In the genomic region with DNA sequence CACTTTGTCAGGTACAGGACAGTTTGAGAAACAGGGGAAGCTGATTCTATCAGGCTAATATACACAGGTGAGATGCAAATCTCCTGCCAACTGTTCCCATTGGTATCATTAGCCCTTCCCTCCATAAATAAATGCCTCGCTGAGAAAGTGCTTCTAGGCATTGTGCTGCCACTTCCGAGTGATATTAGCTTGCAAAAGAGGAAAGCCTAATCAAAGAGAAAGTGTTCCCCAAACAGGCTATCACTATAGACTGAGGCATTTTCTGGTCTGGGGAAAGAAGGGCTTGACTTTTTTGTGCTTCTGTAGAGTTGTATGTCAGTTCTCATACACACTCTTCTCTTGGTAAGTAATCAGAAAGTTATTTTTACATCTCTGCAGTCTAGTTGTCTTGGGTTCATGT, we compare ENCODE assay signal across 27 cellular contexts.
"Had no signal": no experiment of that assay in that cellular context is flagged by ENCODE, and none has a peak within 500 bp of the region (broad histone marks: within the 10 kb centered on the region; RNA-seq: fewer than 3 reads in every experiment).

No MANE protein-coding gene starts in this region.

- H3K27ac ChIP-seq: breast epithelium, left lung, lower lobe of right lung, ovary, sigmoid colon, thoracic aorta, WERI-Rb-1 had no signal

- DNase-seq: activated CD4-positive, alpha-beta memory T cell treated with anti-CD3 and anti-CD28 coated beads for 36 hours; activated CD4-positive, alpha-beta T cell treated with anti-CD3 and anti-CD28 coated beads, Interleukin-2, amount 10 ng/mL, durations not matched to agents 24 days and 14 days; activated CD4-positive, CD25-positive, alpha-beta regulatory T cell treated with anti-CD3 and anti-CD28 coated beads, Interleukin-2, amount 50 U/mL, for 72 hours; activated CD8-positive, alpha-beta memory T cell treated with anti-CD3 and anti-CD28 coated beads, Interleukin-2, amount 50 U/mL, for 4 hours; activated gamma-delta T cell treated with Interleukin-2 at 50 U/mL for 16 hours; activated naive CD4-positive, alpha-beta T cell treated with anti-CD3 and anti-CD28 coated beads, Interleukin-2, amount 50 U/mL, for 16 hours; activated T-cell treated with anti-CD3 and anti-CD28 coated beads, Interleukin-2, amount 50 U/mL, for 24 hours; amygdala; central memory CD4-positive, alpha-beta T cell; foreskin fibroblast; left lung; lower lobe of right lung; mesendoderm; mucosa of descending colon; ovary; sigmoid colon; small intestine; stimulated activated CD4-positive, alpha-beta T cell treated with anti-CD3 and anti-CD28 coated beads, Interleukin-4, amount 100 ng/mL, for 24 hours; trophoblast cell had no signal

- H3K9me3 Mint-ChIP-seq: activated CD4-positive, alpha-beta T cell treated with anti-CD3 and anti-CD28 coated beads, Interleukin-2, amount 10 ng/mL, durations not matched to agents 24 days and 14 days; nephron had no signal

- H3K27ac Mint-ChIP-seq: activated CD4-positive, alpha-beta memory T cell treated with anti-CD3 and anti-CD28 coated beads for 36 hours; activated CD4-positive, alpha-beta T cell treated with anti-CD3 and anti-CD28 coated beads, Interleukin-2, amount 10 ng/mL, durations not matched to agents 24 days and 14 days; activated T-cell treated with anti-CD3 and anti-CD28 coated beads, Interleukin-2, amount 50 U/mL, for 24 hours; activated T-helper 17 cell treated with anti-CD3 and anti-CD28 coated beads, Interleukin-2, amount 50 U/mL, for 72 hours; nephron; progenitor cell of endocrine pancreas; stimulated activated effector memory CD8-positive, alpha-beta T cell treated with anti-CD3 and anti-CD28 coated beads, Interleukin-12 subunit alpha, Interleukin-12 subunit beta, amount 100 ng/mL, for 72 hours; stimulated activated naive CD8-positive, alpha-beta T cell treated with anti-CD3 and anti-CD28 coated beads, Interleukin-15, Interleukin-2, amounts not matched to agents 100 ng/mL and 50 ng/mL, for 24 hours had no signal

- H3K4me3 ChIP-seq: breast epithelium, left lung, lower lobe of right lung, mucosa of descending colon, ovary, sigmoid colon, thoracic aorta had no signal

- H3K27me3 ChIP-seq: breast epithelium, left lung, ovary, sigmoid colon had no signal

- H3K27me3 Mint-ChIP-seq: activated CD4-positive, alpha-beta memory T cell treated with anti-CD3 and anti-CD28 coated beads for 36 hours; activated CD4-positive, alpha-beta T cell treated with anti-CD3 and anti-CD28 coated beads, Interleukin-2, amount 10 ng/mL, durations not matched to agents 24 days and 14 days; activated T-cell treated with anti-CD3 and anti-CD28 coated beads, Interleukin-2, amount 50 U/mL, for 24 hours; activated T-helper 17 cell treated with anti-CD3 and anti-CD28 coated beads, Interleukin-2, amount 50 U/mL, for 72 hours; progenitor cell of endocrine pancreas; stimulated activated naive CD8-positive, alpha-beta T cell treated with anti-CD3 and anti-CD28 coated beads, Interleukin-15, Interleukin-2, amounts not matched to agents 100 ng/mL and 50 ng/mL, for 24 hours had no signal

- H3K36me3 Mint-ChIP-seq: activated CD4-positive, alpha-beta memory T cell treated with anti-CD3 and anti-CD28 coated beads for 36 hours had no signal

- H3K4me1 Mint-ChIP-seq: activated CD4-positive, alpha-beta T cell treated with anti-CD3 and anti-CD28 coated beads, Interleukin-2, amount 10 ng/mL, durations not matched to agents 24 days and 14 days; activated T-helper 17 cell treated with anti-CD3 and anti-CD28 coated beads, Interleukin-2, amount 50 U/mL, for 72 hours; stimulated activated effector memory CD8-positive, alpha-beta T cell treated with anti-CD3 and anti-CD28 coated beads, Interleukin-12 subunit alpha, Interleukin-12 subunit beta, amount 100 ng/mL, for 72 hours had no signal

- H3K4me1 ChIP-seq: breast epithelium, left lung, lower lobe of right lung, sigmoid colon had no signal

- ATAC-seq: activated T-helper 17 cell treated with anti-CD3 and anti-CD28 coated beads, Interleukin-2, amount 50 U/mL, for 72 hours; left lung; lower lobe of right lung; mucosa of descending colon; stimulated activated effector memory CD8-positive, alpha-beta T cell treated with anti-CD3 and anti-CD28 coated beads, Interleukin-12 subunit alpha, Interleukin-12 subunit beta, amount 100 ng/mL, for 72 hours had no signal

- H3K9me3 ChIP-seq: breast epithelium, left lung, lower lobe of right lung, mucosa of descending colon, ovary, sigmoid colon, thoracic aorta had no signal

- H3K36me3 ChIP-seq: breast epithelium, left lung, lower lobe of right lung, ovary, sigmoid colon, thoracic aorta, WERI-Rb-1 had no signal

- H3K4me3 Mint-ChIP-seq: activated CD4-positive, alpha-beta memory T cell treated with anti-CD3 and anti-CD28 coated beads for 36 hours; activated CD4-positive, alpha-beta T cell treated with anti-CD3 and anti-CD28 coated beads, Interleukin-2, amount 10 ng/mL, durations not matched to agents 24 days and 14 days; activated T-cell treated with anti-CD3 and anti-CD28 coated beads, Interleukin-2, amount 50 U/mL, for 24 hours; activated T-helper 17 cell treated with anti-CD3 and anti-CD28 coated beads, Interleukin-2, amount 50 U/mL, for 72 hours; nephron; stimulated activated effector memory CD8-positive, alpha-beta T cell treated with anti-CD3 and anti-CD28 coated beads, Interleukin-12 subunit alpha, Interleukin-12 subunit beta, amount 100 ng/mL, for 72 hours; stimulated activated naive CD8-positive, alpha-beta T cell treated with anti-CD3 and anti-CD28 coated beads, Interleukin-15, Interleukin-2, amounts not matched to agents 100 ng/mL and 50 ng/mL, for 24 hours had no signal
